In genomic region chr15:31396881-31397560, GRCh38 we compare ENCODE assay signal across 8 cellular contexts.
A peak's percentile ranks its signal among the peaks of the same experiment; 100 is the strongest.
DNase-seq lines count a peak whose midpoint lies in the region; ATAC-seq, FAIRE-seq and TF ChIP-seq lines count a peak whose summit lies in the region.

No MANE protein-coding gene starts in this region.

- H3K27ac Mint-ChIP-seq in GM23338, result no peak overlapping the region

- H3K79me2 ChIP-seq in GM23338 (replicated peaks; ENCODE audit: insufficient read depth) (no peaks in the 10 kb centered on the region), HepG2 (ENCODE audit: insufficient read depth, low read length) (no peaks in the 10 kb centered on the region)

- H3K4me3 Mint-ChIP-seq in GM23338, result peak overlapping the region; percentile 40
- no peak overlapping the region for H3K4me3 Mint-ChIP-seq in activated T-cell treated with anti-CD3 and anti-CD28 coated beads, Interleukin-2, amount 50 U/mL, for 4 hours

- H3K27me3 ChIP-seq in GM23338 (ENCODE audit: insufficient read depth) (peaks cover 30% of the 10 kb centered on the region), HepG2 (ENCODE audit: control insufficient read depth in 1 of 2, insufficient read depth in 2 of 2, low read length in 2 of 2) (peaks cover 3 to 40% of the 10 kb centered on the region in 2 experiments; a peak in 3 of 5 replicates), thyroid gland (no peaks in the 10 kb centered on the region)

- 2% methylated on average over 6 of the region's 27 CpGs for WGBS in HepG2 (ENCODE audit: low lambda C conversion rate)
- 5 to 46% methylated on average over 5 to 20 of the region's 27 CpGs for WGBS in thyroid gland, 2 donors

- H2AFZ ChIP-seq in GM23338 (peak overlapping the region; percentile 87), HepG2 (ENCODE audit: low read length) (no peak overlapping the region)

- no peak overlapping the region for H3K9ac ChIP-seq in HepG2 (ENCODE audit: insufficient read depth, low read depth, low read length)

- DNase-seq in GM23338 (ENCODE audit: low spot score) (peak; percentile 97), NCI-H526 treated with DMSO at 0.1 percent for 48 hours (lab: John Stamatoyannopoulos, UW) (peak; percentile 80), coronary artery (ENCODE audit: low spot score) (peak; percentile 97), HepG2 (ENCODE audit: low spot score) (peak; percentile 40), thyroid gland (peak; percentile 90 to 95), NCI-H1694 treated with DMSO at 0.1 percent for 48 hours (lab: John Stamatoyannopoulos, UW) (no peak), GM19239 (ENCODE audit: insufficient read length, low spot score) (no peak)
- no peak for DNase-seq in activated T-cell treated with anti-CD3 and anti-CD28 coated beads, Interleukin-2, amount 50 U/mL, for 4 hours

- no peaks in the 10 kb centered on the region for H3K9me2 ChIP-seq in GM23338 (ENCODE audit: insufficient read depth)

- CTCF ChIA-PET in HepG2 (lab: Yijun Ruan, JAX; ENCODE audit: low intra/inter-chr PET ratio, low total read pairs), result no interaction called here

- H4K20me1 ChIP-seq in GM23338 (replicated peaks; ENCODE audit: insufficient read depth) (no peaks in the 10 kb centered on the region), HepG2 (ENCODE audit: insufficient read depth, low read length) (no peaks in the 10 kb centered on the region)

- no peaks in the 10 kb centered on the region for H3K36me3 ChIP-seq in GM23338 (ENCODE audit: insufficient read depth)
- no peaks in the 10 kb centered on the region for H3K36me3 ChIP-seq in HepG2 (replicated peaks in 1 of 2; ENCODE audit: control insufficient read depth in 1 of 2, insufficient read depth in 2 of 2, low read length in 2 of 2)
- no peaks in the 10 kb centered on the region for H3K36me3 ChIP-seq in thyroid gland

- no peaks in the 10 kb centered on the region for H3K9me3 ChIP-seq in HepG2 (ENCODE audit: low read length)
- no peaks in the 10 kb centered on the region for H3K9me3 ChIP-seq in thyroid gland

- no TSS peak for BruUV-seq in HepG2 (replicated peaks; lab: Mats Ljungman, UMichigan)

- ATAC-seq in GM23338 (peak; percentile 85), HepG2 (peak; percentile 46)
- ATAC-seq in activated T-cell treated with anti-CD3 and anti-CD28 coated beads, Interleukin-2, amount 50 U/mL, for 4 hours, result no peak

- intact Hi-C loops in HepG2 (cut with micrococcal nuclease; ENCODE audit: unreplicated experiment) (no loop called here), thyroid gland (cut with DNase I) (loop anchor here (5.0 to 10.0 kb wide), 2 partner anchors 35 to 88 kb away; no protein-coding TSS in a partner anchor)

- no peaks in the 10 kb centered on the region for H3K36me3 Mint-ChIP-seq in GM23338 (ENCODE audit: low read depth)
- no peaks in the 10 kb centered on the region for H3K36me3 Mint-ChIP-seq in activated T-cell treated with anti-CD3 and anti-CD28 coated beads, Interleukin-2, amount 50 U/mL, for 4 hours (ENCODE audit: insufficient read depth)

- peaks cover 27% of the 10 kb centered on the region for H3K4me1 Mint-ChIP-seq in GM23338
- peaks cover 34% of the 10 kb centered on the region for H3K4me1 Mint-ChIP-seq in activated T-cell treated with anti-CD3 and anti-CD28 coated beads, Interleukin-2, amount 50 U/mL, for 4 hours (ENCODE audit: low read depth)

- in situ Hi-C loops in HepG2 (cut with HindIII; ENCODE audit: extremely low pct_ligation_motif_present, low pct_unique_long_range_greater_than_20kb), result no loop called here

- no peaks in the 10 kb centered on the region for H3F3A ChIP-seq in GM23338 (replicated peaks; ENCODE audit: low read depth)

- H3K4me3 ChIP-seq in GM23338 (peak overlapping the region; percentile 22; the same call in 1 of the 2 replicates), coronary artery (peak overlapping the region; percentile 49), HepG2 (replicated peaks in 1 of 3; ENCODE audit: insufficient read depth in 1 of 3, low read depth in 2 of 3, low read length in 3 of 3) (peak overlapping the region; percentile 28 to 65 (median 31); a peak in 5 of 6 replicates), thyroid gland (replicated peaks in 1 of 3) (no peak overlapping the region)

- H3K27ac ChIP-seq in GM23338 (ENCODE audit: low read depth) (peak overlapping the region; percentile 60; the same call in 1 of the 2 replicates), coronary artery (peak overlapping the region; percentile 71 to 89), HepG2 (ENCODE audit: extremely low read length, insufficient read depth, low read length) (no peak overlapping the region), thyroid gland (peak overlapping the region; percentile 68 to 84 (median 83))

- peak in 1 of 2 experiments; percentile 63; a peak in 2 of 4 replicates for TF ChIP-seq CTCF in GM23338 (conservative IDR thresholded peaks at IDR 0.05; ENCODE audit: low read depth in 2 of 2)
- no peak for TF ChIP-seq CTCF in coronary artery (IDR thresholded peaks at IDR 0.05)
- TF ChIP-seq CTCF in HepG2 (CRISPR knock-in tag; IDR thresholded peaks at IDR 0.05), result peak; percentile 62
- TF ChIP-seq CTCF in thyroid gland (IDR thresholded peaks at IDR 0.05), result peak in 2 of 6 experiments; percentile 13 to 18

- H3K27me3 Mint-ChIP-seq in GM23338 (ENCODE audit: insufficient read depth, low read depth, poor library complexity), result peaks cover 28% of the 10 kb centered on the region
- no peaks in the 10 kb centered on the region for H3K27me3 Mint-ChIP-seq in activated T-cell treated with anti-CD3 and anti-CD28 coated beads, Interleukin-2, amount 50 U/mL, for 4 hours (ENCODE audit: low read depth)

- TF ChIP-seq POLR2A in HepG2 (IDR thresholded peaks at IDR 0.05; ENCODE audit: insufficient read depth in 1 of 2, low read depth in 2 of 2, low read length in 2 of 2) (no peak), thyroid gland (IDR thresholded peaks at IDR 0.05) (no peak)

- POLR2A ChIA-PET in HepG2 (lab: Yijun Ruan, JAX), result no interaction called here

- TF ChIP-seq RAD21 in HepG2 (CRISPR knock-in tag; IDR thresholded peaks at IDR 0.05), result no peak

- H3K4me1 ChIP-seq in GM23338 (ENCODE audit: insufficient read depth), result peaks cover 17% of the 10 kb centered on the region; the same call in 1 of the 2 replicates
- peaks cover 54% of the 10 kb centered on the region for H3K4me1 ChIP-seq in HepG2 (ENCODE audit: insufficient read depth, low read length)
- peaks cover 18 to 45% of the 10 kb centered on the region in 2 donors for H3K4me1 ChIP-seq in thyroid gland

- TF ChIP-seq EP300 in HepG2 (IDR thresholded peaks at IDR 0.05; ENCODE audit: low read depth in 2 of 2, low read length in 2 of 2), result no peak
- no peak for TF ChIP-seq EP300 in HepG2 (CRISPR knock-in tag; IDR thresholded peaks at IDR 0.05; ENCODE audit: borderline replicate concordance)

- H3K9me3 Mint-ChIP-seq in GM23338, result no peaks in the 10 kb centered on the region
- H3K9me3 Mint-ChIP-seq in activated T-cell treated with anti-CD3 and anti-CD28 coated beads, Interleukin-2, amount 50 U/mL, for 4 hours, result no peaks in the 10 kb centered on the region

- peak overlapping the region; percentile 69 for H3K4me2 ChIP-seq in GM23338
- peak overlapping the region; percentile 77 for H3K4me2 ChIP-seq in HepG2 (ENCODE audit: low read depth, low read length)

- no peak for FAIRE-seq in HepG2 (lab: Jason Lieb, UNC)
- FAIRE-seq in GM19239 (lab: Jason Lieb, UNC), result no peak

TF ChIP-seq in GM23338, 12 proteins besides CTCF, POLR2A, EP300 and RAD21 (continues in another document):
- TF ChIP-seq, protein P1, sequence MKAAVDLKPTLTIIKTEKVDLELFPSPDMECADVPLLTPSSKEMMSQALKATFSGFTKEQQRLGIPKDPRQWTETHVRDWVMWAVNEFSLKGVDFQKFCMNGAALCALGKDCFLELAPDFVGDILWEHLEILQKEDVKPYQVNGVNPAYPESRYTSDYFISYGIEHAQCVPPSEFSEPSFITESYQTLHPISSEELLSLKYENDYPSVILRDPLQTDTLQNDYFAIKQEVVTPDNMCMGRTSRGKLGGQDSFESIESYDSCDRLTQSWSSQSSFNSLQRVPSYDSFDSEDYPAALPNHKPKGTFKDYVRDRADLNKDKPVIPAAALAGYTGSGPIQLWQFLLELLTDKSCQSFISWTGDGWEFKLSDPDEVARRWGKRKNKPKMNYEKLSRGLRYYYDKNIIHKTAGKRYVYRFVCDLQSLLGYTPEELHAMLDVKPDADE (IDR thresholded peaks at IDR 0.05), result 0 out of 2 replicates have a peak, but pooled peaks have one; percentile 33
- no peak for TF ChIP-seq STAT1 (IDR thresholded peaks at IDR 0.05; ENCODE audit: unreplicated experiment)
- no peak for TF ChIP-seq EZH2phosphoT487 (IDR thresholded peaks at IDR 0.05; ENCODE audit: unreplicated experiment)
- TF ChIP-seq ZNF331 (CRISPR knock-in tag; IDR thresholded peaks at IDR 0.05; ENCODE audit: low read depth), result no peak
- TF ChIP-seq EZH2 (IDR thresholded peaks at IDR 0.05; ENCODE audit: low read depth, unreplicated experiment), result no peak
- TF ChIP-seq NANOG (IDR thresholded peaks at IDR 0.05; ENCODE audit: borderline replicate concordance), result no peak
- peak; percentile 74 for TF ChIP-seq CREB1 (CRISPR knock-in tag; IDR thresholded peaks at IDR 0.05; ENCODE audit: low read depth)
- TF ChIP-seq POLR2AphosphoS5 (IDR thresholded peaks at IDR 0.05; ENCODE audit: low read depth), result 0 out of 2 replicates have a peak, but pooled peaks have one; percentile 37

TF ChIP-seq in HepG2, 621 proteins besides CTCF, POLR2A, EP300 and RAD21 (continues in another document):
- TF ChIP-seq, protein P2, sequence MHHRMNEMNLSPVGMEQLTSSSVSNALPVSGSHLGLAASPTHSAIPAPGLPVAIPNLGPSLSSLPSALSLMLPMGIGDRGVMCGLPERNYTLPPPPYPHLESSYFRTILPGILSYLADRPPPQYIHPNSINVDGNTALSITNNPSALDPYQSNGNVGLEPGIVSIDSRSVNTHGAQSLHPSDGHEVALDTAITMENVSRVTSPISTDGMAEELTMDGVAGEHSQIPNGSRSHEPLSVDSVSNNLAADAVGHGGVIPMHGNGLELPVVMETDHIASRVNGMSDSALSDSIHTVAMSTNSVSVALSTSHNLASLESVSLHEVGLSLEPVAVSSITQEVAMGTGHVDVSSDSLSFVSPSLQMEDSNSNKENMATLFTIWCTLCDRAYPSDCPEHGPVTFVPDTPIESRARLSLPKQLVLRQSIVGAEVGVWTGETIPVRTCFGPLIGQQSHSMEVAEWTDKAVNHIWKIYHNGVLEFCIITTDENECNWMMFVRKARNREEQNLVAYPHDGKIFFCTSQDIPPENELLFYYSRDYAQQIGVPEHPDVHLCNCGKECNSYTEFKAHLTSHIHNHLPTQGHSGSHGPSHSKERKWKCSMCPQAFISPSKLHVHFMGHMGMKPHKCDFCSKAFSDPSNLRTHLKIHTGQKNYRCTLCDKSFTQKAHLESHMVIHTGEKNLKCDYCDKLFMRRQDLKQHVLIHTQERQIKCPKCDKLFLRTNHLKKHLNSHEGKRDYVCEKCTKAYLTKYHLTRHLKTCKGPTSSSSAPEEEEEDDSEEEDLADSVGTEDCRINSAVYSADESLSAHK (CRISPR knock-in tag; IDR thresholded peaks at IDR 0.05; ENCODE audit: borderline replicate concordance), result no peak
- TF ChIP-seq ZNF615 (CRISPR knock-in tag; IDR thresholded peaks at IDR 0.05; ENCODE audit: borderline replicate concordance), result no peak

Comparison
In these comparisons a context has a peak if more than half of its experiments do, and no peak if none do; other contexts are left out.
1. ATAC-seq: peak in GM23338 (single experiment) and HepG2 (single experiment); none in activated T-cell treated with anti-CD3 and anti-CD28 coated beads, Interleukin-2, amount 50 U/mL, for 4 hours (0 of 2).
2. DNase-seq: peak in GM23338 (single experiment), NCI-H526 treated with DMSO at 0.1 percent for 48 hours (single experiment), coronary artery (single experiment), HepG2 (single experiment) and thyroid gland (2 of 2); none in activated T-cell treated with anti-CD3 and anti-CD28 coated beads, Interleukin-2, amount 50 U/mL, for 4 hours (single experiment), NCI-H1694 treated with DMSO at 0.1 percent for 48 hours (single experiment) and GM19239 (single experiment).
3. H3K4me3 ChIP-seq: peak in GM23338 (single experiment), coronary artery (single experiment) and HepG2 (3 of 3); none in thyroid gland (0 of 3).